Comparison of ENCODE assay signal across 8 cellular contexts in genomic region chr22:35539910-35540599, GRCh38.
A peak's percentile ranks its signal among the peaks of the same experiment; 100 is the strongest.
DNase-seq lines count a peak whose midpoint lies in the region; ATAC-seq and TF ChIP-seq lines count a peak whose summit lies in the region.

No MANE protein-coding gene starts in this region.

- H3K9me3 ChIP-seq in neuron (ENCODE audit: low read length) (no peaks in the 10 kb centered on the region), subcutaneous abdominal adipose tissue (ENCODE audit: control insufficient read depth in 5 of 5, low read length in 5 of 5) (no peaks in the 10 kb centered on the region)

- no peak for TF ChIP-seq CTCF in AG04449 (IDR thresholded peaks at IDR 0.05; ENCODE audit: insufficient read depth, low read length, missing control alignments)

- H3K4me3 ChIP-seq in AG04449 (ENCODE audit: low read depth, low read length) = peak overlapping the region; percentile 64
- peak overlapping the region; percentile 49 for H3K4me3 ChIP-seq in neuron (ENCODE audit: low read length)
- peak overlapping the region; percentile 56 to 74 (median 65) for H3K4me3 ChIP-seq in subcutaneous abdominal adipose tissue (ENCODE audit: low read depth in 1 of 5, low read length in 5 of 5)

- ATAC-seq in GM19351 (IDR thresholded peaks at IDR 0.05; ENCODE audit: unreplicated experiment) (peak; percentile 67), HG03139 (IDR thresholded peaks at IDR 0.05; ENCODE audit: unreplicated experiment) (no peak)

- POLR2A ChIA-PET in AG04449 (lab: Yijun Ruan, JAX) = no interaction called here

- H3K4me1 ChIP-seq in neuron (ENCODE audit: insufficient read depth, low read length) = peaks cover 7% of the 10 kb centered on the region
- H3K4me1 ChIP-seq in subcutaneous abdominal adipose tissue (ENCODE audit: control insufficient read depth in 5 of 5, insufficient read depth in 5 of 5, low read length in 5 of 5) = peaks cover 2 to 37% (median 28%) of the 10 kb centered on the region in 5 donors

- DNase-seq in AG04449 (ENCODE audit: low read depth, low spot score) (no peak), OCI-M1 (lab: John Stamatoyannopoulos, UW) (peak; percentile 50), activated gamma-delta T cell (lab: John Stamatoyannopoulos, UW) (peak; percentile 58), germinal center (ENCODE audit: low spot score) (peak; percentile 94)

- H3K27me3 ChIP-seq in neuron (ENCODE audit: insufficient read depth, low read length) (peaks cover 52% of the 10 kb centered on the region), subcutaneous abdominal adipose tissue (ENCODE audit: control insufficient read depth in 5 of 5, insufficient read depth in 4 of 5, low read length in 5 of 5) (peaks cover 0 to 49% (median 31%) of the 10 kb centered on the region in 5 donors)

- H3K36me3 ChIP-seq in neuron (ENCODE audit: insufficient read depth, low read length) = no peaks in the 10 kb centered on the region
- H3K36me3 ChIP-seq in subcutaneous abdominal adipose tissue (ENCODE audit: control insufficient read depth in 5 of 5, insufficient read depth in 5 of 5, low read length in 5 of 5) = no peaks in the 10 kb centered on the region

- H2AFZ ChIP-seq in neuron (ENCODE audit: low read depth, low read length) = peak overlapping the region; percentile 53

- CTCF ChIA-PET in AG04449 (lab: Yijun Ruan, JAX) = interaction anchor here (1.3 to 1.7 kb wide), 3 partner anchors 10 to 113 kb away, joined by 3 to 6 read pairs (median 5); no protein-coding TSS in a partner anchor

- peak overlapping the region in 1 of 5 donors; percentile 35 for H3K9ac ChIP-seq in subcutaneous abdominal adipose tissue (ENCODE audit: low read length in 5 of 5)

- no peak overlapping the region for H3K27ac ChIP-seq in subcutaneous abdominal adipose tissue (ENCODE audit: low read depth, low read length)
